ENCODE assay signal across 9 cellular contexts in the genomic region with DNA sequence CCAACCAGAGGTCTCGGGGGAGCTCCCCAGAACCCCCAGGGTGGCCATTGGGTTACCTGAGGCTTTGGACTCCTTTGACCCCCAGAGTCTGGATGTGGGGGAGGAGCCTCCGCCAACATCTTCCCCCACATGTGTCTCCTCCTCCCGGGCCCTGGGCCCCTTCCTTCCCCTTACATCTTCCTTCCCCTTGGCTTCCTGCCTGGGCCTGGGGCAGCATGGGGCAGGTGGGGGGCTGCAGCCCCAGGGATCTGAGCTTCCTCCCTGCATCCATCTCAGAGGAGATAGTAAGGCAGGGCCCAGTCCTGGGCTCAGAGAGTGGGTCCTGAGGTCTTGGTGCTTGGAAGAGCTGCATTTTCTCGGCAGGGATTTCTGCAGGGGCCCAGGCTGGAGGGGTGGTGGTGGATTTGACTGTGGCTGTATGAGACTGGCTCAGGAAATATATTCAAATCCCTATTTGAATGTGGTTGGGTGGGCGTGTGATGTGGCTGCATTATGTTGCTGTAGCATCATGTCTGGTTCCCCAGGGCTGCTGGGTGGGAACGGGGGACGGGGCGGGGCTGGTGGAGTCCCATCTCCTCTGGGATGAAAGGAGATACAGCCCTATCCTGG. TPM values are rescaled to one million over a fixed set of nuclear protein-coding genes. Genes with fewer than 3 reads are reported as not detected.
A peak's percentile ranks its signal among the peaks of the same experiment; 100 is the strongest.
DNase-seq lines count a peak whose midpoint lies in the region; ATAC-seq and TF ChIP-seq lines count a peak whose summit lies in the region.
"Had no signal": no experiment of that assay in that cellular context is flagged by ENCODE, and none has a peak within 500 bp of the region (broad histone marks: within the 10 kb centered on the region; RNA-seq: fewer than 3 reads in every experiment).

No MANE protein-coding gene starts in this region.

- ATAC-seq in activated CD4-positive, alpha-beta T cell treated with anti-CD3 and anti-CD28 coated beads for 36 hours: peak; percentile 50
- ATAC-seq in GM21717 (IDR thresholded peaks at IDR 0.05; ENCODE audit: unreplicated experiment): no peak
- ATAC-seq: A549 had no signal

- peaks cover 3% of the 10 kb centered on the region; the same call in 1 of the 2 replicates for H4K20me1 ChIP-seq in SU-DHL-6 (ENCODE audit: low read depth, low read length)

- peaks cover 4% of the 10 kb centered on the region for H3K9me3 Mint-ChIP-seq in activated CD4-positive, alpha-beta T cell treated with anti-CD3 and anti-CD28 coated beads for 36 hours (ENCODE audit: low read depth)

- POLR2A ChIA-PET in activated CD4-positive, alpha-beta T cell treated with anti-CD3 and anti-CD28 coated beads for 36 hours (lab: Charles Lee): interaction anchor here (0.5 to 2.6 kb wide), 7 partner anchors 18 to 571 kb away, joined by 3 to 18 read pairs (median 4); partner anchors contain the start of gene TNFSF14

- intact Hi-C loops in activated CD4-positive, alpha-beta T cell treated with anti-CD3 and anti-CD28 coated beads for 36 hours (cut with DNase I, micrococcal nuclease): loop anchor here (1.0 to 2.0 kb wide), 4 partner anchors 28 to 313 kb away; partner anchors contain the start of gene GPR108 (in 1 of the 2)

- CTCF ChIA-PET in activated CD4-positive, alpha-beta T cell treated with anti-CD3 and anti-CD28 coated beads for 36 hours (lab: Charles Lee): interaction anchor here (0.6 to 2.8 kb wide), 6 partner anchors 8 to 91 kb away, joined by 3 to 11 read pairs (median 8); no protein-coding TSS in a partner anchor

- H3K36me3 Mint-ChIP-seq in activated CD4-positive, alpha-beta T cell treated with anti-CD3 and anti-CD28 coated beads for 36 hours (ENCODE audit: low read depth): peaks cover 38% of the 10 kb centered on the region

- no peaks in the 10 kb centered on the region for H3K9me3 ChIP-seq in SU-DHL-6 (ENCODE audit: insufficient read depth, low read length)
- H3K9me3 ChIP-seq: A549 had no signal

- H3K27me3 Mint-ChIP-seq in activated CD4-positive, alpha-beta T cell treated with anti-CD3 and anti-CD28 coated beads for 36 hours: no peaks in the 10 kb centered on the region

- H3K27ac Mint-ChIP-seq in activated CD4-positive, alpha-beta T cell treated with anti-CD3 and anti-CD28 coated beads for 36 hours: peak overlapping the region; percentile 98

- peak overlapping the region; percentile 97 for H3K4me3 Mint-ChIP-seq in activated CD4-positive, alpha-beta T cell treated with anti-CD3 and anti-CD28 coated beads for 36 hours

- peak overlapping the region; percentile 91 for H3K9ac ChIP-seq in SU-DHL-6 (ENCODE audit: low read length)

- H3K36me3 ChIP-seq in SU-DHL-6 (ENCODE audit: low read length): no peaks in the 10 kb centered on the region

- H3K79me2 ChIP-seq in SU-DHL-6 (ENCODE audit: insufficient read depth, low read length): peaks cover 55% of the 10 kb centered on the region

- DNase-seq in activated CD4-positive, alpha-beta T cell treated with anti-CD3 and anti-CD28 coated beads for 36 hours: peak; percentile 84
- DNase-seq in activated CD4-positive, alpha-beta T cell treated with anti-CD3 and anti-CD28 coated beads for 1 hour: no peak
- peak; percentile 21 for DNase-seq in effector CD4-positive, alpha-beta T cell
- peak; percentile 40 for DNase-seq in stimulated activated CD4-positive, alpha-beta T cell treated with anti-CD3 and anti-CD28 coated beads, Interleukin-12 subunit alpha, Interleukin-12 subunit beta, amount 100 ng/mL, for 4 hours
- DNase-seq in SHP77 treated with DMSO at 0.1 percent for 48 hours (lab: John Stamatoyannopoulos, UW) (no peak), NCI-H1930 (lab: John Stamatoyannopoulos, UW) (no peak)

- no peak for TF ChIP-seq CTCF in SU-DHL-6 (IDR thresholded peaks at IDR 0.05; ENCODE audit: insufficient read depth, low read length, poor library complexity, severe bottlenecking)

- H3K4me3 ChIP-seq in SU-DHL-6 (ENCODE audit: insufficient read depth, low read length, poor library complexity, severe bottlenecking): peak overlapping the region; percentile 91
- H3K4me3 ChIP-seq: A549 had no signal

- H3F3A ChIP-seq in SU-DHL-6 (ENCODE audit: insufficient read depth): peaks cover 13% of the 10 kb centered on the region

- H2AFZ ChIP-seq in SU-DHL-6 (ENCODE audit: low read depth, low read length, severe bottlenecking): no peak overlapping the region

- peak overlapping the region; percentile 90 for H3K27ac ChIP-seq in SU-DHL-6 (ENCODE audit: low read depth, low read length)

- peaks cover 54% of the 10 kb centered on the region for H3K4me1 Mint-ChIP-seq in activated CD4-positive, alpha-beta T cell treated with anti-CD3 and anti-CD28 coated beads for 36 hours

- no peaks in the 10 kb centered on the region for H3K9me2 ChIP-seq in SU-DHL-6 (replicated peaks; ENCODE audit: insufficient read depth, low read length)

- peak overlapping the region; percentile 79 for H3K4me2 ChIP-seq in SU-DHL-6 (ENCODE audit: low read depth, low read length, poor library complexity, severe bottlenecking)
- H3K4me2 ChIP-seq: A549 had no signal

- H3K27me3 ChIP-seq in SU-DHL-6 (ENCODE audit: low read length): no peaks in the 10 kb centered on the region

RNA-seq across cellular contexts. Expression of gene VAV1, which starts 0.9 kb away (rescaled TPM):
- 10 to 100 TPM; 73.4 to 90.8 TPM for total RNA-seq in activated CD4-positive, alpha-beta T cell treated with anti-CD3 and anti-CD28 coated beads for 36 hours

RNA-seq across cellular contexts. Expression of gene SH2D3A, which starts 6.2 kb away (rescaled TPM):
- total RNA-seq in activated CD4-positive, alpha-beta T cell treated with anti-CD3 and anti-CD28 coated beads for 36 hours: 10 to 100 TPM; 20.7 to 23.2 TPM

RNA-seq across cellular contexts. Expression of gene TRIP10, which starts 33.9 kb away (rescaled TPM):
- total RNA-seq in activated CD4-positive, alpha-beta T cell treated with anti-CD3 and anti-CD28 coated beads for 36 hours: 10 to 100 TPM; 45.1 to 50.0 TPM

RNA-seq across cellular contexts. Expression of gene GPR108, which starts 36.0 kb away (rescaled TPM):
- 10 to 100 TPM; 58.8 to 59.9 TPM for total RNA-seq in activated CD4-positive, alpha-beta T cell treated with anti-CD3 and anti-CD28 coated beads for 36 hours

RNA-seq across cellular contexts. Expression of gene C3, which starts 53.0 kb away (rescaled TPM):
- 1 to 10 TPM in 1 of 2 experiments, under 1 TPM in 1; 0.93 to 1.0 TPM for total RNA-seq in activated CD4-positive, alpha-beta T cell treated with anti-CD3 and anti-CD28 coated beads for 36 hours

Comparison
In these comparisons a context has a peak if more than half of its experiments do, and no peak if none do; other contexts are left out.
1. DNase-seq: peak in activated CD4-positive, alpha-beta T cell treated with anti-CD3 and anti-CD28 coated beads for 36 hours (single experiment), effector CD4-positive, alpha-beta T cell (single experiment) and stimulated activated CD4-positive, alpha-beta T cell treated with anti-CD3 and anti-CD28 coated beads, Interleukin-12 subunit alpha, Interleukin-12 subunit beta, amount 100 ng/mL, for 4 hours (single experiment); none in activated CD4-positive, alpha-beta T cell treated with anti-CD3 and anti-CD28 coated beads for 1 hour (single experiment), SHP77 treated with DMSO at 0.1 percent for 48 hours (single experiment) and NCI-H1930 (0 of 2).